8 cellular contexts compared by ENCODE assay signal in genomic region chr2:55050133-55050994, GRCh38.
DNase-seq lines count a peak whose midpoint lies in the region; ATAC-seq, FAIRE-seq and TF ChIP-seq lines count a peak whose summit lies in the region.

Gene RTN4, minus strand, starts transcription at chr2:55050451. Its CDS starts 151 bp downstream, at chr2:55050300.

- ATAC-seq in GM19035 (IDR thresholded peaks at IDR 0.05; ENCODE audit: unreplicated experiment) (peak; percentile 85), HG03354 (IDR thresholded peaks at IDR 0.05; ENCODE audit: poor library complexity, severe bottlenecking, unreplicated experiment) (peak; percentile 88)
- ATAC-seq in activated CD4-positive, CD25-positive, alpha-beta regulatory T cell treated with anti-CD3 and anti-CD28 coated beads, Interleukin-2, amount 50 U/mL, for 24 hours, result peak; percentile 91

- H3K4me3 ChIP-seq in AG10803 (ENCODE audit: low read length), result peak within 1 kb of the TSS; percentile 91

- DNase-seq in AG10803 (ENCODE audit: low read depth) (peak; percentile 99), NCI-H446 treated with DMSO at 0.1 percent for 48 hours (lab: John Stamatoyannopoulos, UW) (peak; percentile 99), cerebellar cortex (ENCODE audit: low spot score) (peak; percentile 99)
- DNase-seq in stimulated activated CD4-positive, alpha-beta T cell treated with anti-CD3 and anti-CD28 coated beads, Interleukin-12 subunit alpha, Interleukin-12 subunit beta, amount 100 ng/mL, for 4 hours, result peak; percentile 97

- no peak; the same call in 1 of the 2 replicates for TF ChIP-seq CTCF in AG10803 (conservative IDR thresholded peaks at IDR 0.05; ENCODE audit: low read length)

- peak; percentile 9 for FAIRE-seq in islet of Langerhans (lab: Jason Lieb, UNC)

Comparison
In these comparisons a context has a peak if more than half of its experiments do, and no peak if none do; other contexts are left out.
1. Peak in every context shown above with its lines: DNase-seq, ATAC-seq and H3K4me3 ChIP-seq.